In genomic region chr14:35766036-35766699, GRCh38 we compare ENCODE assay signal across 1 cellular context.
A peak's percentile ranks its signal among the peaks of the same experiment; 100 is the strongest.
TF ChIP-seq lines count a peak whose summit lies in the region.

No MANE protein-coding gene starts in this region.

TF ChIP-seq in HepG2, 621 proteins besides CTCF, POLR2A, EP300 and RAD21:
- TF ChIP-seq ZNF782 (CRISPR knock-in tag; IDR thresholded peaks at IDR 0.05; ENCODE audit: borderline replicate concordance) (no peak), ZNF589 (CRISPR knock-in tag; conservative IDR thresholded peaks at IDR 0.05) (0 out of 2 replicates have a peak, but pooled peaks have one; percentile 37), NR0B2 (CRISPR knock-in tag; IDR thresholded peaks at IDR 0.05) (peak; percentile 48; the same call in 1 of the 2 replicates), ZNF329 (CRISPR knock-in tag; IDR thresholded peaks at IDR 0.05; ENCODE audit: low read depth) (no peak), RBM22 (optimal IDR thresholded peaks at IDR 0.05; ENCODE audit: low read length) (peak; percentile 57), ZMYM4 (CRISPR knock-in tag; IDR thresholded peaks at IDR 0.05) (peak; percentile 30; the same call in 1 of the 2 replicates), ZNF446 (CRISPR knock-in tag; IDR thresholded peaks at IDR 0.05) (peak; percentile 31; the same call in 1 of the 2 replicates), MTF2 (CRISPR knock-in tag; IDR thresholded peaks at IDR 0.05; ENCODE audit: borderline replicate concordance) (0 out of 2 replicates have a peak, but pooled peaks have one; percentile 54)
- TF ChIP-seq, protein P1, sequence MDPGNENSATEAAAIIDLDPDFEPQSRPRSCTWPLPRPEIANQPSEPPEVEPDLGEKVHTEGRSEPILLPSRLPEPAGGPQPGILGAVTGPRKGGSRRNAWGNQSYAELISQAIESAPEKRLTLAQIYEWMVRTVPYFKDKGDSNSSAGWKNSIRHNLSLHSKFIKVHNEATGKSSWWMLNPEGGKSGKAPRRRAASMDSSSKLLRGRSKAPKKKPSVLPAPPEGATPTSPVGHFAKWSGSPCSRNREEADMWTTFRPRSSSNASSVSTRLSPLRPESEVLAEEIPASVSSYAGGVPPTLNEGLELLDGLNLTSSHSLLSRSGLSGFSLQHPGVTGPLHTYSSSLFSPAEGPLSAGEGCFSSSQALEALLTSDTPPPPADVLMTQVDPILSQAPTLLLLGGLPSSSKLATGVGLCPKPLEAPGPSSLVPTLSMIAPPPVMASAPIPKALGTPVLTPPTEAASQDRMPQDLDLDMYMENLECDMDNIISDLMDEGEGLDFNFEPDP (CRISPR knock-in tag; conservative IDR thresholded peaks at IDR 0.05): peak; percentile 91; the same call in 1 of the 2 replicates
